In genomic region chr1:182588460-182589396, GRCh38 we compare ENCODE assay signal across 8 cellular contexts. TPM values are rescaled to one million over a fixed set of nuclear protein-coding genes. Genes with fewer than 3 reads are reported as not detected.
A peak's percentile ranks its signal among the peaks of the same experiment; 100 is the strongest.
DNase-seq lines count a peak whose midpoint lies in the region; ATAC-seq and TF ChIP-seq lines count a peak whose summit lies in the region.

TSS of gene RNASEL (minus strand) at chr1:182589256. CDS start at chr1:182586806, 2,450 bp downstream.

- no peak for TF ChIP-seq CTCF in HFF-Myc (IDR thresholded peaks at IDR 0.05; ENCODE audit: low read depth, low read length, missing control alignments)
- no peak for TF ChIP-seq CTCF in right lobe of liver (IDR thresholded peaks at IDR 0.05)

- H3K36me3 Mint-ChIP-seq in activated CD4-positive, alpha-beta T cell treated with anti-CD3 and anti-CD28 coated beads, Interleukin-2, amount 10 ng/mL, durations not matched to agents 24 days and 14 days (ENCODE audit: low read depth) = peaks cover 12% of the 10 kb centered on the region

- H3K27me3 ChIP-seq in duodenal mucosa (ENCODE audit: control insufficient read depth in 1 of 2, insufficient read depth in 2 of 2, low read length in 2 of 2) (no peaks in the 10 kb centered on the region), right lobe of liver (no peaks in the 10 kb centered on the region)

- DNase-seq in NCI-H2107 treated with DMSO at 0.1 percent for 48 hours (lab: John Stamatoyannopoulos, UW; ENCODE audit: unreplicated experiment) (peak; percentile 39), NCI-H2107 (lab: John Stamatoyannopoulos, UW) (no peak), HFF-Myc (ENCODE audit: extremely low read depth, low read depth) (peak; percentile 32), NCI-H187 treated with DMSO at 0.1 percent for 48 hours (lab: John Stamatoyannopoulos, UW) (peak; percentile 69), right lobe of liver (peak; percentile 62 to 72 (median 65))
- DNase-seq in activated CD4-positive, alpha-beta T cell treated with anti-CD3 and anti-CD28 coated beads, Interleukin-2, amount 10 ng/mL, durations not matched to agents 24 days and 14 days = peak; percentile 85
- peak in 2 of 3 donors; percentile 3 to 34 for DNase-seq in stimulated activated CD4-positive, alpha-beta T cell treated with anti-CD3 and anti-CD28 coated beads, TNF-alpha, amount 100 ng/mL, for 1 hour (ENCODE audit: low read depth in 3 of 3, low spot score in 1 of 3)

- peak within 1 kb of the TSS; percentile 96 for H3K4me3 Mint-ChIP-seq in activated CD4-positive, alpha-beta T cell treated with anti-CD3 and anti-CD28 coated beads, Interleukin-2, amount 10 ng/mL, durations not matched to agents 24 days and 14 days

- TF ChIP-seq POLR2A in right lobe of liver (IDR thresholded peaks at IDR 0.05) = no peak

- H3K27ac ChIP-seq in duodenal mucosa (ENCODE audit: low read depth, low read length) (peak within 1 kb of the TSS; percentile 89), right lobe of liver (peak within 1 kb of the TSS; percentile 89 to 93 (median 89))

- peaks cover 5 to 10% of the 10 kb centered on the region in 2 donors for H3K36me3 ChIP-seq in duodenal mucosa (ENCODE audit: control insufficient read depth in 1 of 2, insufficient read depth in 2 of 2, low read length in 2 of 2)
- no peaks in the 10 kb centered on the region for H3K36me3 ChIP-seq in right lobe of liver

- H3K27ac Mint-ChIP-seq in activated CD4-positive, alpha-beta T cell treated with anti-CD3 and anti-CD28 coated beads, Interleukin-2, amount 10 ng/mL, durations not matched to agents 24 days and 14 days = peak within 1 kb of the TSS; percentile 97

- intact Hi-C loops in activated CD4-positive, alpha-beta T cell treated with anti-CD3 and anti-CD28 coated beads, Interleukin-2, amount 10 ng/mL, durations not matched to agents 24 days and 14 days (cut with micrococcal nuclease) = loop anchor here (2.0 to 5.0 kb wide), 2 partner anchors 26 to 501 kb away; no protein-coding TSS in a partner anchor
- intact Hi-C loops in right lobe of liver (cut with DNase I) = no loop called here

- H3K4me3 ChIP-seq in HFF-Myc (replicated peaks; ENCODE audit: low read depth, low read length) (peak within 1 kb of the TSS; percentile 61), duodenal mucosa (ENCODE audit: low read depth in 1 of 2, low read length in 2 of 2) (peak within 1 kb of the TSS; percentile 77 to 89), right lobe of liver (peak within 1 kb of the TSS; percentile 69 to 79 (median 74))

- peaks cover 34% of the 10 kb centered on the region for H3K4me1 Mint-ChIP-seq in activated CD4-positive, alpha-beta T cell treated with anti-CD3 and anti-CD28 coated beads, Interleukin-2, amount 10 ng/mL, durations not matched to agents 24 days and 14 days

- WGBS in right lobe of liver (ENCODE audit: insufficient coverage, low coverage, low lambda C conversion rate, missing lambda C conversion rate) = 6% methylated on average over 21 of the region's 21 CpGs

- peaks cover 14% of the 10 kb centered on the region for H3K27me3 Mint-ChIP-seq in activated CD4-positive, alpha-beta T cell treated with anti-CD3 and anti-CD28 coated beads, Interleukin-2, amount 10 ng/mL, durations not matched to agents 24 days and 14 days

- H3K9me3 ChIP-seq in duodenal mucosa (ENCODE audit: control insufficient read depth in 1 of 2, low read length in 2 of 2) (no peaks in the 10 kb centered on the region), right lobe of liver (no peaks in the 10 kb centered on the region)

- no peaks in the 10 kb centered on the region for H3K9me3 Mint-ChIP-seq in activated CD4-positive, alpha-beta T cell treated with anti-CD3 and anti-CD28 coated beads, Interleukin-2, amount 10 ng/mL, durations not matched to agents 24 days and 14 days

- H3K4me1 ChIP-seq in duodenal mucosa (ENCODE audit: control insufficient read depth in 1 of 2, insufficient read depth in 2 of 2, low read length in 2 of 2) (peaks cover 19 to 33% of the 10 kb centered on the region in 2 donors), right lobe of liver (peaks cover 0 to 5% (median 0%) of the 10 kb centered on the region in 4 donors)

- H3K9ac ChIP-seq in duodenal mucosa (ENCODE audit: low read depth in 1 of 2, low read length in 2 of 2) = peak within 1 kb of the TSS; percentile 71 to 86

- ATAC-seq in right lobe of liver = peak; percentile 86 to 95 (median 92)

RNA-seq across cellular contexts. Expression of gene RNASEL, which starts in this region (rescaled TPM):
- total RNA-seq in activated CD4-positive, alpha-beta T cell treated with anti-CD3 and anti-CD28 coated beads, Interleukin-2, amount 10 ng/mL, durations not matched to agents 24 days and 14 days = 3.4 and 4.8 TPM in 2 replicates
- 1 to 10 TPM; 1.8 to 3.3 (median 2.1) TPM for total RNA-seq in right lobe of liver
